In the genomic region with DNA sequence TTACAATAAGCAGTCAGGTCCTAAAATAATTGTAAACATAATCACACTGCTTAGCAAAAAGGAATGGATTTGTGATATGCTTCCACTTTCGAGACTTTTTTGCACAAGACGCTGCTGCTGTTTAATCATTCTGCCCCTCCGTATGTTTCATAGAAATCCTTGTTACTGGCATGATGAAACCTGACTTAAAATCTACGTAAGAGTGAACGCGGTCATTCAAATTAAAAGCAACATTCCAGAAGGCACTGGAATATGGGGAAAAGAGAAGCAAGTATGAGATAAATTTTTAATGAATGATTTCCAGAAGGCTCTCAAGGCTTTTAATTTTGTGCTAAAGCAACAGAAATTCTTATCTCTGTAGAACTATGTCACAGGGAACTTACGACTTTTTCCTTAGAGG, we compare ENCODE assay signal across 1 cellular context.
TF ChIP-seq lines count a peak whose summit lies in the region.

No MANE protein-coding gene starts in this region.

TF ChIP-seq in GM23338, 12 proteins besides CTCF, POLR2A, EP300 and RAD21 (continued from another document):
- TF ChIP-seq, protein P1, sequence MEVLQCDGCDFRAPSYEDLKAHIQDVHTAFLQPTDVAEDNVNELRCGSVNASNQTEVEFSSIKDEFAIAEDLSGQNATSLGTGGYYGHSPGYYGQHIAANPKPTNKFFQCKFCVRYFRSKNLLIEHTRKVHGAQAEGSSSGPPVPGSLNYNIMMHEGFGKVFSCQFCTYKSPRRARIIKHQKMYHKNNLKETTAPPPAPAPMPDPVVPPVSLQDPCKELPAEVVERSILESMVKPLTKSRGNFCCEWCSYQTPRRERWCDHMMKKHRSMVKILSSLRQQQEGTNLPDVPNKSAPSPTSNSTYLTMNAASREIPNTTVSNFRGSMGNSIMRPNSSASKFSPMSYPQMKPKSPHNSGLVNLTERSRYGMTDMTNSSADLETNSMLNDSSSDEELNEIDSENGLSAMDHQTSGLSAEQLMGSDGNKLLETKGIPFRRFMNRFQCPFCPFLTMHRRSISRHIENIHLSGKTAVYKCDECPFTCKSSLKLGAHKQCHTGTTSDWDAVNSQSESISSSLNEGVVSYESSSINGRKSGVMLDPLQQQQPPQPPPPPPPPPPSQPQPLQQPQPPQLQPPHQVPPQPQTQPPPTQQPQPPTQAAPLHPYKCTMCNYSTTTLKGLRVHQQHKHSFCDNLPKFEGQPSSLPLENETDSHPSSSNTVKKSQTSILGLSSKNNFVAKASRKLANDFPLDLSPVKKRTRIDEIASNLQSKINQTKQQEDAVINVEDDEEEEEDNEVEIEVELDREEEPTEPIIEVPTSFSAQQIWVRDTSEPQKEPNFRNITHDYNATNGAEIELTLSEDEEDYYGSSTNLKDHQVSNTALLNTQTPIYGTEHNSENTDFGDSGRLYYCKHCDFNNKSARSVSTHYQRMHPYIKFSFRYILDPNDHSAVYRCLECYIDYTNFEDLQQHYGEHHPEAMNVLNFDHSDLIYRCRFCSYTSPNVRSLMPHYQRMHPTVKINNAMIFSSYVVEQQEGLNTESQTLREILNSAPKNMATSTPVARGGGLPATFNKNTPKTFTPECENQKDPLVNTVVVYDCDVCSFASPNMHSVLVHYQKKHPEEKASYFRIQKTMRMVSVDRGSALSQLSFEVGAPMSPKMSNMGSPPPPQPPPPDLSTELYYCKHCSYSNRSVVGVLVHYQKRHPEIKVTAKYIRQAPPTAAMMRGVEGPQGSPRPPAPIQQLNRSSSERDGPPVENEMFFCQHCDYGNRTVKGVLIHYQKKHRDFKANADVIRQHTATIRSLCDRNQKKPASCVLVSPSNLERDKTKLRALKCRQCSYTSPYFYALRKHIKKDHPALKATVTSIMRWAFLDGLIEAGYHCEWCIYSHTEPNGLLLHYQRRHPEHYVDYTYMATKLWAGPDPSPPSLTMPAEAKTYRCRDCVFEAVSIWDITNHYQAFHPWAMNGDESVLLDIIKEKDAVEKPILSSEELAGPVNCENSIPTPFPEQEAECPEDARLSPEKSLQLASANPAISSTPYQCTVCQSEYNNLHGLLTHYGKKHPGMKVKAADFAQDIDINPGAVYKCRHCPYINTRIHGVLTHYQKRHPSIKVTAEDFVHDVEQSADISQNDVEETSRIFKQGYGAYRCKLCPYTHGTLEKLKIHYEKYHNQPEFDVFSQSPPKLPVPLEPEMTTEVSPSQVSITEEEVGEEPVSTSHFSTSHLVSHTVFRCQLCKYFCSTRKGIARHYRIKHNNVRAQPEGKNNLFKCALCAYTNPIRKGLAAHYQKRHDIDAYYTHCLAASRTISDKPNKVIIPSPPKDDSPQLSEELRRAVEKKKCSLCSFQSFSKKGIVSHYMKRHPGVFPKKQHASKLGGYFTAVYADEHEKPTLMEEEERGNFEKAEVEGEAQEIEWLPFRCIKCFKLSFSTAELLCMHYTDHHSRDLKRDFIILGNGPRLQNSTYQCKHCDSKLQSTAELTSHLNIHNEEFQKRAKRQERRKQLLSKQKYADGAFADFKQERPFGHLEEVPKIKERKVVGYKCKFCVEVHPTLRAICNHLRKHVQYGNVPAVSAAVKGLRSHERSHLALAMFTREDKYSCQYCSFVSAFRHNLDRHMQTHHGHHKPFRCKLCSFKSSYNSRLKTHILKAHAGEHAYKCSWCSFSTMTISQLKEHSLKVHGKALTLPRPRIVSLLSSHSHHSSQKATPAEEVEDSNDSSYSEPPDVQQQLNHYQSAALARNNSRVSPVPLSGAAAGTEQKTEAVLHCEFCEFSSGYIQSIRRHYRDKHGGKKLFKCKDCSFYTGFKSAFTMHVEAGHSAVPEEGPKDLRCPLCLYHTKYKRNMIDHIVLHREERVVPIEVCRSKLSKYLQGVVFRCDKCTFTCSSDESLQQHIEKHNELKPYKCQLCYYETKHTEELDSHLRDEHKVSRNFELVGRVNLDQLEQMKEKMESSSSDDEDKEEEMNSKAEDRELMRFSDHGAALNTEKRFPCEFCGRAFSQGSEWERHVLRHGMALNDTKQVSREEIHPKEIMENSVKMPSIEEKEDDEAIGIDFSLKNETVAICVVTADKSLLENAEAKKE (CRISPR knock-in tag; IDR thresholded peaks at IDR 0.05) = no peak
- TF ChIP-seq JUNB (IDR thresholded peaks at IDR 0.05; ENCODE audit: unreplicated experiment) (no peak), EZH2phosphoT487 (IDR thresholded peaks at IDR 0.05; ENCODE audit: unreplicated experiment) (no peak), ZNF114 (CRISPR knock-in tag; IDR thresholded peaks at IDR 0.05) (no peak), STAT1 (IDR thresholded peaks at IDR 0.05; ENCODE audit: unreplicated experiment) (no peak), CREB1 (CRISPR knock-in tag; IDR thresholded peaks at IDR 0.05; ENCODE audit: low read depth) (no peak), EZH2 (IDR thresholded peaks at IDR 0.05; ENCODE audit: low read depth, unreplicated experiment) (no peak), ZNF331 (CRISPR knock-in tag; IDR thresholded peaks at IDR 0.05; ENCODE audit: low read depth) (no peak), POLR2AphosphoS5 (IDR thresholded peaks at IDR 0.05; ENCODE audit: low read depth) (no peak)
- TF ChIP-seq, protein P2, sequence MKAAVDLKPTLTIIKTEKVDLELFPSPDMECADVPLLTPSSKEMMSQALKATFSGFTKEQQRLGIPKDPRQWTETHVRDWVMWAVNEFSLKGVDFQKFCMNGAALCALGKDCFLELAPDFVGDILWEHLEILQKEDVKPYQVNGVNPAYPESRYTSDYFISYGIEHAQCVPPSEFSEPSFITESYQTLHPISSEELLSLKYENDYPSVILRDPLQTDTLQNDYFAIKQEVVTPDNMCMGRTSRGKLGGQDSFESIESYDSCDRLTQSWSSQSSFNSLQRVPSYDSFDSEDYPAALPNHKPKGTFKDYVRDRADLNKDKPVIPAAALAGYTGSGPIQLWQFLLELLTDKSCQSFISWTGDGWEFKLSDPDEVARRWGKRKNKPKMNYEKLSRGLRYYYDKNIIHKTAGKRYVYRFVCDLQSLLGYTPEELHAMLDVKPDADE (IDR thresholded peaks at IDR 0.05) = no peak
